Comparison of ENCODE assay signal across 1 cellular context in the genomic region with DNA sequence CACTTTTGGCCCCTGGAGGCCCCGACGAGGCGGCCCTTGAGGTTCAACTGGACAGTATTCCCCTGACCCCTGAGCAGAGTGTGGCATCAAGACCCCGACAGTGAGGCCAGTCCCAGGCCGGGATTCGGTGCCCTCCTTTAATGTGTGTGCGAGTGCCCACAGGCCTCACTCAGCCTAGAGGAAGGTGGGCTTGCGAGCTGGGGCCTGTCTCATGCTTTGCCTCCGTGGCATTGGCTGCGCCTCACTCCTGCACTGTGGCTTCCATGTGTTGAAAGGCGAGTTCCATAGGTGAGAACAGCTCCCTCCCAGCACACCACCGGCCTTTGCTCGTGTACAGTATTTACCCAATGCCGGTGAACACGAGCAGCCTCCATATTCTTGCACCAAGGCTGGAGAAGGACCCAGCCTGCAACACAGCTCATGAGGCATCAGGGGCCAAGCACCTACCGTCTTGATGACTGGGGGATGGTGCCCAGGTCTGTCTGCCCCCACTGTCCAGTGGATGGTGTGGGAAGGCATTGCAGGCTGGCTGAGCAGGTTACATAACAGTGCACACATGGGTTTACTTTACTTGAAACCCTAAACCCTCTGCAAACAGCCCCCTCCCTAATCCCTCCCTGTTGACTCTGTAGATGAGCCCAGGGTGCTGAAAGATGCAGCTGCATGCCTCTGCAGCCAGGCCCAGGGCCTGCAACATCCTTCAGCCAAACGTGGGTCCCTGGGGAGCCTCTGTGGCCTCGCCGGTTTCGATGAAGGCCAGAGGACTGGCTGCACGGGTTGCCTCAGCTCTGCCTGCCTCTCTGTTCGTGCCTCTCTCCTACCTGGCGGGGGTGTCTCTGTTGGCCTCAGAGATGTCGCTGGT.
TF ChIP-seq lines count a peak whose summit lies in the region.

No MANE protein-coding gene starts in this region.

TF ChIP-seq in HepG2, 621 proteins besides CTCF, POLR2A, EP300 and RAD21 (continued from another document and continues in another):
- TF ChIP-seq, protein P1, sequence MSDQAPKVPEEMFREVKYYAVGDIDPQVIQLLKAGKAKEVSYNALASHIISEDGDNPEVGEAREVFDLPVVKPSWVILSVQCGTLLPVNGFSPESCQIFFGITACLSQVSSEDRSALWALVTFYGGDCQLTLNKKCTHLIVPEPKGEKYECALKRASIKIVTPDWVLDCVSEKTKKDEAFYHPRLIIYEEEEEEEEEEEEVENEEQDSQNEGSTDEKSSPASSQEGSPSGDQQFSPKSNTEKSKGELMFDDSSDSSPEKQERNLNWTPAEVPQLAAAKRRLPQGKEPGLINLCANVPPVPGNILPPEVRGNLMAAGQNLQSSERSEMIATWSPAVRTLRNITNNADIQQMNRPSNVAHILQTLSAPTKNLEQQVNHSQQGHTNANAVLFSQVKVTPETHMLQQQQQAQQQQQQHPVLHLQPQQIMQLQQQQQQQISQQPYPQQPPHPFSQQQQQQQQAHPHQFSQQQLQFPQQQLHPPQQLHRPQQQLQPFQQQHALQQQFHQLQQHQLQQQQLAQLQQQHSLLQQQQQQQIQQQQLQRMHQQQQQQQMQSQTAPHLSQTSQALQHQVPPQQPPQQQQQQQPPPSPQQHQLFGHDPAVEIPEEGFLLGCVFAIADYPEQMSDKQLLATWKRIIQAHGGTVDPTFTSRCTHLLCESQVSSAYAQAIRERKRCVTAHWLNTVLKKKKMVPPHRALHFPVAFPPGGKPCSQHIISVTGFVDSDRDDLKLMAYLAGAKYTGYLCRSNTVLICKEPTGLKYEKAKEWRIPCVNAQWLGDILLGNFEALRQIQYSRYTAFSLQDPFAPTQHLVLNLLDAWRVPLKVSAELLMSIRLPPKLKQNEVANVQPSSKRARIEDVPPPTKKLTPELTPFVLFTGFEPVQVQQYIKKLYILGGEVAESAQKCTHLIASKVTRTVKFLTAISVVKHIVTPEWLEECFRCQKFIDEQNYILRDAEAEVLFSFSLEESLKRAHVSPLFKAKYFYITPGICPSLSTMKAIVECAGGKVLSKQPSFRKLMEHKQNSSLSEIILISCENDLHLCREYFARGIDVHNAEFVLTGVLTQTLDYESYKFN (CRISPR knock-in tag; conservative IDR thresholded peaks at IDR 0.05): peak; percentile 91
- TF ChIP-seq AGO2 (optimal IDR thresholded peaks at IDR 0.05; ENCODE audit: low read depth, low read length) (no peak), SPEN (CRISPR knock-in tag; IDR thresholded peaks at IDR 0.05; ENCODE audit: low read depth) (peak; percentile 67), PHF20 (CRISPR knock-in tag; IDR thresholded peaks at IDR 0.05) (no peak), TARDBP (CRISPR knock-in tag; IDR thresholded peaks at IDR 0.05) (peak; percentile 95), NCOA1 (CRISPR knock-in tag; IDR thresholded peaks at IDR 0.05) (0 out of 2 replicates have a peak, but pooled peaks have one; percentile 44), ZNF44 (CRISPR knock-in tag; IDR thresholded peaks at IDR 0.05) (no peak; the same call in 1 of the 2 replicates), FOXM1 (CRISPR knock-in tag; IDR thresholded peaks at IDR 0.05) (no peak), ZNF160 (CRISPR knock-in tag; IDR thresholded peaks at IDR 0.05) (0 out of 2 replicates have a peak, but pooled peaks have one; percentile 35), HNRNPLL (IDR thresholded peaks at IDR 0.05; ENCODE audit: low read depth, low read length, poor library complexity, severe bottlenecking) (no peak), NR1H2 (CRISPR knock-in tag; IDR thresholded peaks at IDR 0.05; ENCODE audit: borderline replicate concordance, low read depth) (no peak), TBL1XR1 (IDR thresholded peaks at IDR 0.05; ENCODE audit: borderline replicate concordance, low read length, partially characterized antibody) (peak; percentile 77), ZNF460 (CRISPR knock-in tag; IDR thresholded peaks at IDR 0.05; ENCODE audit: borderline replicate concordance) (peak; percentile 33; the same call in 1 of the 2 replicates), ZNF256 (CRISPR knock-in tag; conservative IDR thresholded peaks at IDR 0.05) (0 out of 2 replicates have a peak, but pooled peaks have one; percentile 44), JDP2 (CRISPR knock-in tag; IDR thresholded peaks at IDR 0.05; ENCODE audit: borderline replicate concordance) (no peak; the same call in 1 of the 2 replicates), ZNF577 (CRISPR knock-in tag; IDR thresholded peaks at IDR 0.05; ENCODE audit: borderline replicate concordance, low read depth) (no peak), MEIS1 (CRISPR knock-in tag; IDR thresholded peaks at IDR 0.05; ENCODE audit: borderline replicate concordance) (no peak), SRSF4 (IDR thresholded peaks at IDR 0.05; ENCODE audit: low read depth, low read length, poor library complexity, severe bottlenecking) (no peak), ZNF34 (CRISPR knock-in tag; IDR thresholded peaks at IDR 0.05; ENCODE audit: borderline replicate concordance) (peak; percentile 88; the same call in 1 of the 2 replicates), CCDC6 (CRISPR knock-in tag; IDR thresholded peaks at IDR 0.05) (peak; percentile 94), ZEB1 (IDR thresholded peaks at IDR 0.05; ENCODE audit: insufficient replicate concordance, low read depth) (no peak), ZNF367 (CRISPR knock-in tag; IDR thresholded peaks at IDR 0.05; ENCODE audit: borderline replicate concordance) (no peak)
- TF ChIP-seq, protein P2, sequence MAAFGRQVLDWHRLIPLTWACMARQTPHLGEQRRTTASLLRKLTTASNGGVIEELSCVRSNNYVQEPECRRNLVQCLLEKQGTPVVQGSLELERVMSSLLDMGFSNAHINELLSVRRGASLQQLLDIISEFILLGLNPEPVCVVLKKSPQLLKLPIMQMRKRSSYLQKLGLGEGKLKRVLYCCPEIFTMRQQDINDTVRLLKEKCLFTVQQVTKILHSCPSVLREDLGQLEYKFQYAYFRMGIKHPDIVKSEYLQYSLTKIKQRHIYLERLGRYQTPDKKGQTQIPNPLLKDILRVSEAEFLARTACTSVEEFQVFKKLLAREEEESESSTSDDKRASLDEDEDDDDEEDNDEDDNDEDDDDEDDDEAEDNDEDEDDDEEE (CRISPR knock-in tag; IDR thresholded peaks at IDR 0.05): peak; percentile 47; the same call in 1 of the 2 replicates
- TF ChIP-seq, protein P3, sequence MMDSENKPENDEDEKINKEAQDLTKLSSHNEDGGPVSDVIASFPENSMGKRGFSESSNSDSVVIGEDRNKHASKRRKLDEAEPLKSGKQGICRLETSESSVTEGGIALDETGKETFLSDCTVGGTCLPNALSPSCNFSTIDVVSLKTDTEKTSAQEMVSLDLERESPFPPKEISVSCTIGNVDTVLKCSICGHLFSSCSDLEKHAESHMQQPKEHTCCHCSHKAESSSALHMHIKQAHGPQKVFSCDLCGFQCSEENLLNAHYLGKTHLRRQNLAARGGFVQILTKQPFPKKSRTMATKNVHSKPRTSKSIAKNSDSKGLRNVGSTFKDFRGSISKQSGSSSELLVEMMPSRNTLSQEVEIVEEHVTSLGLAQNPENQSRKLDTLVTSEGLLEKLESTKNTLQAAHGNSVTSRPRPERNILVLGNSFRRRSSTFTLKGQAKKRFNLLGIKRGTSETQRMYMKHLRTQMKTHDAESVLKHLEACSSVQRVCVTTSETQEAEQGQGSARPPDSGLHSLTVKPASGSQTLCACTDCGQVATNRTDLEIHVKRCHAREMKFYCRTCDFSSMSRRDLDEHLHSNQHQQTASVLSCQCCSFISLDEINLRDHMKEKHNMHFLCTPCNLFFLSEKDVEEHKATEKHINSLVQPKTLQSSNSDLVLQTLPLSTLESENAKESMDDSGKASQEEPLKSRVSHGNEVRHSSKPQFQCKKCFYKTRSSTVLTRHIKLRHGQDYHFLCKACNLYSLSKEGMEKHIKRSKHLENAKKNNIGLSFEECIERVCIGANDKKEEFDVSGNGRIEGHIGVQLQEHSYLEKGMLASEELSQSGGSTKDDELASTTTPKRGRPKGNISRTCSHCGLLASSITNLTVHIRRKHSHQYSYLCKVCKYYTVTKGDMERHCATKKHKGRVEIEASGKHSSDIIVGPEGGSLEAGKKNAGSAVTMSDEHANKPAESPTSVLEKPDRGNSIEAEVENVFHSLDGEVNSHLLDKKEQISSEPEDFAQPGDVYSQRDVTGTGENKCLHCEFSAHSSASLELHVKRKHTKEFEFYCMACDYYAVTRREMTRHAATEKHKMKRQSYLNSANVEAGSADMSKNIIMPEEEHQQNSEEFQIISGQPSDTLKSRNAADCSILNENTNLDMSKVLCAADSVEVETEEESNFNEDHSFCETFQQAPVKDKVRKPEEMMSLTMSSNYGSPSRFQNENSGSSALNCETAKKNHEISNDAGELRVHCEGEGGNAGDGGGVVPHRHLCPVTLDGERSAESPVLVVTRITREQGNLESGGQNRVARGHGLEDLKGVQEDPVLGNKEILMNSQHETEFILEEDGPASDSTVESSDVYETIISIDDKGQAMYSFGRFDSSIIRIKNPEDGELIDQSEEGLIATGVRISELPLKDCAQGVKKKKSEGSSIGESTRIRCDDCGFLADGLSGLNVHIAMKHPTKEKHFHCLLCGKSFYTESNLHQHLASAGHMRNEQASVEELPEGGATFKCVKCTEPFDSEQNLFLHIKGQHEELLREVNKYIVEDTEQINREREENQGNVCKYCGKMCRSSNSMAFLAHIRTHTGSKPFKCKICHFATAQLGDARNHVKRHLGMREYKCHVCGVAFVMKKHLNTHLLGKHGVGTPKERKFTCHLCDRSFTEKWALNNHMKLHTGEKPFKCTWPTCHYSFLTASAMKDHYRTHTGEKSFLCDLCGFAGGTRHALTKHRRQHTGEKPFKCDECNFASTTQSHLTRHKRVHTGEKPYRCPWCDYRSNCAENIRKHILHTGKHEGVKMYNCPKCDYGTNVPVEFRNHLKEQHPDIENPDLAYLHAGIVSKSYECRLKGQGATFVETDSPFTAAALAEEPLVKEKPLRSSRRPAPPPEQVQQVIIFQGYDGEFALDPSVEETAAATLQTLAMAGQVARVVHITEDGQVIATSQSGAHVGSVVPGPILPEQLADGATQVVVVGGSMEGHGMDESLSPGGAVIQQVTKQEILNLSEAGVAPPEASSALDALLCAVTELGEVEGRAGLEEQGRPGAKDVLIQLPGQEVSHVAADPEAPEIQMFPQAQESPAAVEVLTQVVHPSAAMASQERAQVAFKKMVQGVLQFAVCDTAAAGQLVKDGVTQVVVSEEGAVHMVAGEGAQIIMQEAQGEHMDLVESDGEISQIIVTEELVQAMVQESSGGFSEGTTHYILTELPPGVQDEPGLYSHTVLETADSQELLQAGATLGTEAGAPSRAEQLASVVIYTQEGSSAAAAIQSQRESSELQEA (CRISPR knock-in tag; IDR thresholded peaks at IDR 0.05; ENCODE audit: not compliant biosample characterization): peak; percentile 50
- TF ChIP-seq, protein P4, sequence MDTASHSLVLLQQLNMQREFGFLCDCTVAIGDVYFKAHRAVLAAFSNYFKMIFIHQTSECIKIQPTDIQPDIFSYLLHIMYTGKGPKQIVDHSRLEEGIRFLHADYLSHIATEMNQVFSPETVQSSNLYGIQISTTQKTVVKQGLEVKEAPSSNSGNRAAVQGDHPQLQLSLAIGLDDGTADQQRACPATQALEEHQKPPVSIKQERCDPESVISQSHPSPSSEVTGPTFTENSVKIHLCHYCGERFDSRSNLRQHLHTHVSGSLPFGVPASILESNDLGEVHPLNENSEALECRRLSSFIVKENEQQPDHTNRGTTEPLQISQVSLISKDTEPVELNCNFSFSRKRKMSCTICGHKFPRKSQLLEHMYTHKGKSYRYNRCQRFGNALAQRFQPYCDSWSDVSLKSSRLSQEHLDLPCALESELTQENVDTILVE (CRISPR knock-in tag; IDR thresholded peaks at IDR 0.05): peak; percentile 90
- TF ChIP-seq, protein P5, sequence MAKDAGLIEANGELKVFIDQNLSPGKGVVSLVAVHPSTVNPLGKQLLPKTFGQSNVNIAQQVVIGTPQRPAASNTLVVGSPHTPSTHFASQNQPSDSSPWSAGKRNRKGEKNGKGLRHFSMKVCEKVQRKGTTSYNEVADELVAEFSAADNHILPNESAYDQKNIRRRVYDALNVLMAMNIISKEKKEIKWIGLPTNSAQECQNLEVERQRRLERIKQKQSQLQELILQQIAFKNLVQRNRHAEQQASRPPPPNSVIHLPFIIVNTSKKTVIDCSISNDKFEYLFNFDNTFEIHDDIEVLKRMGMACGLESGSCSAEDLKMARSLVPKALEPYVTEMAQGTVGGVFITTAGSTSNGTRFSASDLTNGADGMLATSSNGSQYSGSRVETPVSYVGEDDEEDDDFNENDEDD (CRISPR knock-in tag; IDR thresholded peaks at IDR 0.05; ENCODE audit: borderline replicate concordance): no peak
- TF ChIP-seq, protein P6, sequence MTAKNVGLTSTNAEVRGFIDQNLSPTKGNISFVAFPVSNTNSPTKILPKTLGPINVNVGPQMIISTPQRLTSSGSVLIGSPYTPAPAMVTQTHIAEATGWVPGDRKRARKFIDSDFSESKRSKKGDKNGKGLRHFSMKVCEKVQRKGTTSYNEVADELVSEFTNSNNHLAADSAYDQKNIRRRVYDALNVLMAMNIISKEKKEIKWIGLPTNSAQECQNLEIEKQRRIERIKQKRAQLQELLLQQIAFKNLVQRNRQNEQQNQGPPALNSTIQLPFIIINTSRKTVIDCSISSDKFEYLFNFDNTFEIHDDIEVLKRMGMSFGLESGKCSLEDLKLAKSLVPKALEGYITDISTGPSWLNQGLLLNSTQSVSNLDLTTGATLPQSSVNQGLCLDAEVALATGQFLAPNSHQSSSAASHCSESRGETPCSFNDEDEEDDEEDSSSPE (CRISPR knock-in tag; IDR thresholded peaks at IDR 0.05): peak; percentile 61; the same call in 1 of the 2 replicates
- TF ChIP-seq, protein P7, sequence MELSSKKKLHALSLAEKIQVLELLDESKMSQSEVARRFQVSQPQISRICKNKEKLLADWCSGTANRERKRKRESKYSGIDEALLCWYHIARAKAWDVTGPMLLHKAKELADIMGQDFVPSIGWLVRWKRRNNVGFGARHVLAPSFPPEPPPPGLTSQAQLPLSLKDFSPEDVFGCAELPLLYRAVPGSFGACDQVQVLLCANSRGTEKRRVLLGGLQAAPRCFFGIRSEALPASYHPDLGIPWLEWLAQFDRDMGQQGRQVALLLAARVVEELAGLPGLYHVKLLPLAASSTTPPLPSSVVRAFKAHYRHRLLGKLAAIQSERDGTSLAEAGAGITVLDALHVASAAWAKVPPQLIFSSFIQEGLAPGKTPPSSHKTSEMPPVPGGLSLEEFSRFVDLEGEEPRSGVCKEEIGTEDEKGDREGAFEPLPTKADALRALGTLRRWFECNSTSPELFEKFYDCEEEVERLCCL (CRISPR knock-in tag; IDR thresholded peaks at IDR 0.05; ENCODE audit: borderline replicate concordance): no peak; the same call in 1 of the 2 replicates
